8 cellular contexts compared by ENCODE assay signal in the genomic region with DNA sequence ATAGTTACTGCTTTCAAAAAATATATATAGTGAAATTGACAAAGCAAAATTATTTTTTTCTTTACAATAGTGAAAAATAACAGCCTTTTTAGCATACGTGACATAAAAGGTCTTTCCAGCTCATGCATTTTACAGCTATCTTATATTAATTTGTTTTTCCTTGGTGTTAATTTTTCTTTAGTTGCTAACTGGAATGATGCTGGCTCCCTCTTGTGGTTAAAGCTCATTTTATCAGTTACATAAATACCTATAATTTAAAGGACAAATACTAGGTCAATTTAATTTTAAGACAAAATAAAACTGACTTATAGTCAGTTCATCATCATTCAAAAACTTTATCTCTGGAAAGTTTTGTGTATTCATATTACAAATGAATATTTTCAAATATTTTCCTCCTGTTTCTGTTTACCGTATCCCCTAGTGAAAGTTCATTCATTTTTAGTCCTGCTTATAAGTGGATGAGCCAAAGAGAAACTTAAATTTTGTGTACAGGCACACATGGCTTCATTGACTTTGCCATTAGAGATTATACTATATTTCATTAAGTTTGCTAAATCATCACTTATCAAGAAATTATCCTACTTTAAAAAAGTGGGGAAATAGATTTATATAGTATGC. TPM values are rescaled to one million over a fixed set of nuclear protein-coding genes. Genes with fewer than 3 reads are reported as not detected.
DNase-seq lines count a peak whose midpoint lies in the region; ATAC-seq and TF ChIP-seq lines count a peak whose summit lies in the region.
"Had no signal": no experiment of that assay in that cellular context is flagged by ENCODE, and none has a peak within 500 bp of the region (broad histone marks: within the 10 kb centered on the region; RNA-seq: fewer than 3 reads in every experiment).

No MANE protein-coding gene starts in this region.

- H3K27me3 ChIP-seq in MM.1S (replicated peaks; ENCODE audit: insufficient read depth, low read length) (no peaks in the 10 kb centered on the region), liver (ENCODE audit: control insufficient read depth in 4 of 4, insufficient read depth in 4 of 4, low read length in 3 of 4) (no peaks in the 10 kb centered on the region), MG63 (no peaks in the 10 kb centered on the region)
- H3K27me3 ChIP-seq: neutrophil had no signal

- H3K9me3 Mint-ChIP-seq in T-cell, result no peaks in the 10 kb centered on the region

- no peaks in the 10 kb centered on the region for H3K79me2 ChIP-seq in MM.1S (ENCODE audit: low read length)

- no peaks in the 10 kb centered on the region for H3K4me1 ChIP-seq in MM.1S (ENCODE audit: low read length)
- peaks cover 4 to 24% (median 13%) of the 10 kb centered on the region in 4 donors for H3K4me1 ChIP-seq in liver (ENCODE audit: control insufficient read depth in 4 of 4, insufficient read depth in 4 of 4, low read length in 3 of 4)

- POLR2A ChIA-PET in T-cell (lab: Charles Lee), result interaction anchor here in 1 of 2 donors (0.6 to 1.2 kb wide), 2 partner anchors 12 to 55 kb away, joined by 3 read pairs; no protein-coding TSS in a partner anchor

- no peak for ATAC-seq in HG02938 (IDR thresholded peaks at IDR 0.05; ENCODE audit: unreplicated experiment)
- no peak for ATAC-seq in T-cell (replicated peaks in 1 of 4)

- H3K4me3 ChIP-seq in MM.1S (ENCODE audit: low read length), result no peak overlapping the region
- H3K4me3 ChIP-seq in astrocyte of the spinal cord (ENCODE audit: low read depth, low read length), result no peak overlapping the region
- no peak overlapping the region for H3K4me3 ChIP-seq in liver (ENCODE audit: low read depth in 1 of 3, low read length in 3 of 3)
- no peak overlapping the region for H3K4me3 ChIP-seq in MG63

- no peak overlapping the region for H3K9ac ChIP-seq in MM.1S (ENCODE audit: low read length)
- H3K9ac ChIP-seq in liver (ENCODE audit: low read depth in 1 of 2, low read length in 2 of 2), result no peak overlapping the region

- no peaks in the 10 kb centered on the region for H3K9me2 ChIP-seq in MM.1S (replicated peaks; ENCODE audit: insufficient read depth, low read length)

- no peak overlapping the region for H3K4me3 Mint-ChIP-seq in T-cell

- no peaks in the 10 kb centered on the region; the same call in 1 of the 2 replicates for H3K36me3 ChIP-seq in MM.1S (replicated peaks; ENCODE audit: insufficient read depth, low read length)
- peaks cover 0 to 5% (median 0%) of the 10 kb centered on the region in 4 donors for H3K36me3 ChIP-seq in liver (ENCODE audit: control insufficient read depth in 4 of 4, insufficient read depth in 3 of 4, low read depth in 1 of 4, low read length in 3 of 4)
- peaks cover 2% of the 10 kb centered on the region; the same call in 1 of the 2 replicates for H3K36me3 ChIP-seq in MG63
- H3K36me3 ChIP-seq: neutrophil had no signal

- TF ChIP-seq RAD21 in liver (IDR thresholded peaks at IDR 0.05), result peak; percentile 80

- TF ChIP-seq CTCF in MM.1S (IDR thresholded peaks at IDR 0.05; ENCODE audit: low read length), result peak; percentile 56
- TF ChIP-seq CTCF in astrocyte of the spinal cord (IDR thresholded peaks at IDR 0.05; ENCODE audit: low read depth, low read length), result peak; percentile 52
- peak; percentile 42 for TF ChIP-seq CTCF in liver (IDR thresholded peaks at IDR 0.05; ENCODE audit: low read depth, low read length, missing input control)

- CTCF ChIA-PET in T-cell (lab: Charles Lee), result interaction anchor here (0.5 to 3.5 kb wide), 26 partner anchors 10 to 390 kb away, joined by 3 to 34 read pairs (median 6); a partner anchor contains a TSS

- H3K27me3 Mint-ChIP-seq in T-cell, result no peaks in the 10 kb centered on the region

- H3K9me3 ChIP-seq in MM.1S (replicated peaks; ENCODE audit: insufficient read depth, low read length), result no peaks in the 10 kb centered on the region
- H3K9me3 ChIP-seq in liver (ENCODE audit: control insufficient read depth in 4 of 4, low read length in 3 of 4), result no peaks in the 10 kb centered on the region
- H3K9me3 ChIP-seq in MG63, result no peaks in the 10 kb centered on the region
- H3K9me3 ChIP-seq: neutrophil had no signal

- H3K36me3 Mint-ChIP-seq in T-cell, result peaks cover 12% of the 10 kb centered on the region

- DNase-seq in GDM1 (lab: John Stamatoyannopoulos, UW), result peak; percentile 2
- DNase-seq in MM.1S, result peak; percentile 52
- DNase-seq in astrocyte of the spinal cord (ENCODE audit: low read depth, low spot score), result peak; percentile 62
- DNase-seq in T-cell, result no peak
- no peak for DNase-seq in MG63

- H4K20me1 ChIP-seq in MM.1S (ENCODE audit: insufficient read depth, low read length), result no peaks in the 10 kb centered on the region

- no peak overlapping the region for H3K4me2 ChIP-seq in MM.1S (ENCODE audit: low read depth, low read length)

- no peak overlapping the region for H2AFZ ChIP-seq in MM.1S (ENCODE audit: low read length)

- no peak overlapping the region for H3K27ac Mint-ChIP-seq in T-cell

- WGBS in liver, result 79% methylated on average over 2 of the region's 2 CpGs

- in situ Hi-C loops in astrocyte of the spinal cord (cut with HindIII; ENCODE audit: low sequenced_read_pairs), result no loop called here

- H3F3A ChIP-seq in MM.1S (ENCODE audit: insufficient read depth, low read length), result no peaks in the 10 kb centered on the region

- no peaks in the 10 kb centered on the region for H3K4me1 Mint-ChIP-seq in T-cell

- no peak overlapping the region for H3K27ac ChIP-seq in MM.1S (ENCODE audit: low read length)
- H3K27ac ChIP-seq in liver (ENCODE audit: low read depth in 1 of 2, low read length in 2 of 2), result no peak overlapping the region
- H3K27ac ChIP-seq: neutrophil had no signal

TF ChIP-seq in liver, 16 proteins besides CTCF, POLR2A, EP300 and RAD21:
- TF ChIP-seq FOXA2 (IDR thresholded peaks at IDR 0.05), result no peak
- no peak for TF ChIP-seq TAF1 (conservative IDR thresholded peaks at IDR 0.05)
- no peak for TF ChIP-seq JUND (IDR thresholded peaks at IDR 0.05)
- TF ChIP-seq YY1 (IDR thresholded peaks at IDR 0.05), result no peak
- no peak for TF ChIP-seq RXRA (IDR thresholded peaks at IDR 0.05)
- TF ChIP-seq, protein P1, sequence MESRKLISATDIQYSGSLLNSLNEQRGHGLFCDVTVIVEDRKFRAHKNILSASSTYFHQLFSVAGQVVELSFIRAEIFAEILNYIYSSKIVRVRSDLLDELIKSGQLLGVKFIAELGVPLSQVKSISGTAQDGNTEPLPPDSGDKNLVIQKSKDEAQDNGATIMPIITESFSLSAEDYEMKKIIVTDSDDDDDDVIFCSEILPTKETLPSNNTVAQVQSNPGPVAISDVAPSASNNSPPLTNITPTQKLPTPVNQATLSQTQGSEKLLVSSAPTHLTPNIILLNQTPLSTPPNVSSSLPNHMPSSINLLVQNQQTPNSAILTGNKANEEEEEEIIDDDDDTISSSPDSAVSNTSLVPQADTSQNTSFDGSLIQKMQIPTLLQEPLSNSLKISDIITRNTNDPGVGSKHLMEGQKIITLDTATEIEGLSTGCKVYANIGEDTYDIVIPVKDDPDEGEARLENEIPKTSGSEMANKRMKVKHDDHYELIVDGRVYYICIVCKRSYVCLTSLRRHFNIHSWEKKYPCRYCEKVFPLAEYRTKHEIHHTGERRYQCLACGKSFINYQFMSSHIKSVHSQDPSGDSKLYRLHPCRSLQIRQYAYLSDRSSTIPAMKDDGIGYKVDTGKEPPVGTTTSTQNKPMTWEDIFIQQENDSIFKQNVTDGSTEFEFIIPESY (IDR thresholded peaks at IDR 0.05), result no peak

RNA-seq across cellular contexts. Expression of a gene that starts 9.9 kb away (rescaled TPM):
- 10 to 100 TPM in 1 of 2 donors, 1 to 10 TPM in 1; 9.0 to 17.3 TPM for total RNA-seq in liver
- 10 to 100 TPM in 1 of 2 donors, 1 to 10 TPM in 1; 5.7 to 13.0 TPM for polyA plus RNA-seq in liver
- total RNA-seq in T-cell, result 10 to 100 TPM; 40.4 to 56.6 (median 50.5) TPM
- total RNA-seq in MG63 (2014; rRNA removed; shearing (Covaris generic); ENCODE audit: low replicate concordance), result 13.4 and 15.0 TPM in 2 replicates

RNA-seq across cellular contexts. Expression of a gene that starts 54.5 kb away (rescaled TPM):
- total RNA-seq in liver (1 to 10 TPM; 6.7 to 7.4 TPM), T-cell (10 to 100 TPM; 10.6 to 12.9 (median 12.0) TPM)
- polyA plus RNA-seq in liver, result 1 to 10 TPM; 2.1 to 2.4 TPM
- total RNA-seq in MG63 (2014; rRNA removed; shearing (Covaris generic); ENCODE audit: low replicate concordance), result 6.7 and 10.9 TPM in 2 replicates

Comparison
In these comparisons a context has a peak if more than half of its experiments do, and no peak if none do; other contexts are left out.
1. DNase-seq: peak in GDM1 (single experiment), MM.1S (single experiment) and astrocyte of the spinal cord (single experiment); none in T-cell (0 of 34) and MG63 (single experiment).
2. Peak in every context shown above with its lines, with median percentiles within 50 percentile points of each other: CTCF ChIP-seq.